In the genomic region with DNA sequence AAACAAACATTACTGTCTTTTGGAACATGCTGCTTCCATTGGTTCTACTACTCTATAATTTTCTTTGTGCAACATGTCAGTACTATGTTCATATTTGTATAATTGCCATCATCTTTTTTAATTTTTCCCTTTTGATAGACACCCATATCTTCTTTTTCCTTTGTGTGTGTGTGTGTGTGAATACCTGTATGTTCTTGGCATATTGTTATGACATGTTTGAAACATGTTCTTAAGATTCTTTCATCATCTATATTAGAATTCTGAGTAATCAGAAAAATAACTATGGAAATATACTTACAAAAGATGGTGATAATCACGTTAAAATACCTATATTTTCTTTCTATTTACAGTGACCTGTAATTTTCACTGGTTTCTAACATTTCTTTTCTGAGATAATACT, we compare ENCODE assay signal across 1 cellular context.
TF ChIP-seq lines count a peak whose summit lies in the region.

No MANE protein-coding gene starts in this region.

TF ChIP-seq in K562, 482 proteins besides CTCF, POLR2A, EP300 and RAD21:
- TF ChIP-seq ZNF324 (CRISPR knock-in tag; IDR thresholded peaks at IDR 0.05) = no peak
- no peak for TF ChIP-seq BMI1 (IDR thresholded peaks at IDR 0.05; ENCODE audit: low read length)
- no peak for TF ChIP-seq ZNF507 (tag; conservative IDR thresholded peaks at IDR 0.05)
- TF ChIP-seq, protein P1, sequence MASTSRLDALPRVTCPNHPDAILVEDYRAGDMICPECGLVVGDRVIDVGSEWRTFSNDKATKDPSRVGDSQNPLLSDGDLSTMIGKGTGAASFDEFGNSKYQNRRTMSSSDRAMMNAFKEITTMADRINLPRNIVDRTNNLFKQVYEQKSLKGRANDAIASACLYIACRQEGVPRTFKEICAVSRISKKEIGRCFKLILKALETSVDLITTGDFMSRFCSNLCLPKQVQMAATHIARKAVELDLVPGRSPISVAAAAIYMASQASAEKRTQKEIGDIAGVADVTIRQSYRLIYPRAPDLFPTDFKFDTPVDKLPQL (IDR thresholded peaks at IDR 0.05; ENCODE audit: extremely low read depth, insufficient read length) = no peak
- no peak for TF ChIP-seq MIER1 (IDR thresholded peaks at IDR 0.05; ENCODE audit: low read depth)
- TF ChIP-seq RAD51 (IDR thresholded peaks at IDR 0.05; ENCODE audit: borderline replicate concordance, low read depth) = no peak
- TF ChIP-seq POLR3G (IDR thresholded peaks at IDR 0.05; ENCODE audit: extremely low read depth, insufficient read length, insufficient replicate concordance) = no peak
- TF ChIP-seq, protein P2, sequence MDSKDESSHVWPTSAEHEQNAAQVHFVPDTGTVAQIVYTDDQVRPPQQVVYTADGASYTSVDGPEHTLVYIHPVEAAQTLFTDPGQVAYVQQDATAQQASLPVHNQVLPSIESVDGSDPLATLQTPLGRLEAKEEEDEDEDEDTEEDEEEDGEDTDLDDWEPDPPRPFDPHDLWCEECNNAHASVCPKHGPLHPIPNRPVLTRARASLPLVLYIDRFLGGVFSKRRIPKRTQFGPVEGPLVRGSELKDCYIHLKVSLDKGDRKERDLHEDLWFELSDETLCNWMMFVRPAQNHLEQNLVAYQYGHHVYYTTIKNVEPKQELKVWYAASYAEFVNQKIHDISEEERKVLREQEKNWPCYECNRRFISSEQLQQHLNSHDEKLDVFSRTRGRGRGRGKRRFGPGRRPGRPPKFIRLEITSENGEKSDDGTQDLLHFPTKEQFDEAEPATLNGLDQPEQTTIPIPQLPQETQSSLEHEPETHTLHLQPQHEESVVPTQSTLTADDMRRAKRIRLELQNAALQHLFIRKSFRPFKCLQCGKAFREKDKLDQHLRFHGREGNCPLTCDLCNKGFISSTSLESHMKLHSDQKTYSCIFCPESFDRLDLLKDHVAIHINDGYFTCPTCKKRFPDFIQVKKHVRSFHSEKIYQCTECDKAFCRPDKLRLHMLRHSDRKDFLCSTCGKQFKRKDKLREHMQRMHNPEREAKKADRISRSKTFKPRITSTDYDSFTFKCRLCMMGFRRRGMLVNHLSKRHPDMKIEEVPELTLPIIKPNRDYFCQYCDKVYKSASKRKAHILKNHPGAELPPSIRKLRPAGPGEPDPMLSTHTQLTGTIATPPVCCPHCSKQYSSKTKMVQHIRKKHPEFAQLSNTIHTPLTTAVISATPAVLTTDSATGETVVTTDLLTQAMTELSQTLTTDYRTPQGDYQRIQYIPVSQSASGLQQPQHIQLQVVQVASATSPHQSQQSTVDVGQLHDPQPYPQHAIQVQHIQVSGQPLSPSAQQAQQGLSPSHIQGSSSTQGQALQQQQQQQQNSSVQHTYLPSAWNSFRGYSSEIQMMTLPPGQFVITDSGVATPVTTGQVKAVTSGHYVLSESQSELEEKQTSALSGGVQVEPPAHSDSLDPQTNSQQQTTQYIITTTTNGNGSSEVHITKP (IDR thresholded peaks at IDR 0.05; ENCODE audit: partially characterized antibody) = no peak
TF ChIP-seq in K562: peak in this region for 0.
